Comparison of ENCODE assay signal across 8 cellular contexts in genomic region chr3:184812845-184813157, GRCh38. TPM values are rescaled to one million over a fixed set of nuclear protein-coding genes. Genes with fewer than 3 reads are reported as not detected.
DNase-seq lines count a peak whose midpoint lies in the region; ATAC-seq and TF ChIP-seq lines count a peak whose summit lies in the region.

No MANE protein-coding gene starts in this region.

- DNase-seq in activated naive CD4-positive, alpha-beta T cell treated with anti-CD3 and anti-CD28 coated beads, Interleukin-2, amount 10 ng/mL, durations not matched to agents 7 days and 5 days: no peak
- DNase-seq in activated naive CD4-positive, alpha-beta T cell (lab: John Stamatoyannopoulos, UW): no peak
- DNase-seq in astrocyte of the spinal cord (ENCODE audit: low read depth, low spot score): no peak
- no peak for DNase-seq in memory B cell (ENCODE audit: low spot score in 2 of 2)
- no peak for DNase-seq in upper lobe of right lung
- no peak for DNase-seq in DMS53 treated with DMSO at 0.1 percent for 48 hours (lab: John Stamatoyannopoulos, UW; ENCODE audit: unreplicated experiment)
- DNase-seq in putamen (ENCODE audit: low spot score): no peak

- H3K4me1 ChIP-seq in upper lobe of right lung: peaks cover 12% of the 10 kb centered on the region

- H3K4me3 ChIP-seq in astrocyte of the spinal cord (ENCODE audit: low read depth, low read length): peak overlapping the region; percentile 83
- peak overlapping the region; percentile 88 for H3K4me3 ChIP-seq in upper lobe of right lung

- intact Hi-C loops in upper lobe of right lung (cut with DNase I): no loop called here

- H3K36me3 ChIP-seq in upper lobe of right lung: no peaks in the 10 kb centered on the region

- H3K4me3 Mint-ChIP-seq in activated naive CD4-positive, alpha-beta T cell treated with anti-CD3 and anti-CD28 coated beads, Interleukin-2, amount 10 ng/mL, durations not matched to agents 7 days and 5 days: peak overlapping the region; percentile 91
- peak overlapping the region; percentile 86 for H3K4me3 Mint-ChIP-seq in memory B cell

- CTCF ChIA-PET in activated naive CD4-positive, alpha-beta T cell treated with anti-CD3 and anti-CD28 coated beads, Interleukin-2, amount 10 ng/mL, durations not matched to agents 7 days and 5 days (lab: Charles Lee): interaction anchor here (6.5 kb wide), 1 partner anchor 10 kb away, joined by 47 read pairs; no protein-coding TSS in a partner anchor

- H3K9me3 Mint-ChIP-seq in activated naive CD4-positive, alpha-beta T cell treated with anti-CD3 and anti-CD28 coated beads, Interleukin-2, amount 10 ng/mL, durations not matched to agents 7 days and 5 days: no peaks in the 10 kb centered on the region
- no peaks in the 10 kb centered on the region for H3K9me3 Mint-ChIP-seq in memory B cell

- peaks cover 65% of the 10 kb centered on the region for H3K4me1 Mint-ChIP-seq in activated naive CD4-positive, alpha-beta T cell treated with anti-CD3 and anti-CD28 coated beads, Interleukin-2, amount 10 ng/mL, durations not matched to agents 7 days and 5 days
- peaks cover 26% of the 10 kb centered on the region for H3K4me1 Mint-ChIP-seq in memory B cell

- TF ChIP-seq CTCF in astrocyte of the spinal cord (IDR thresholded peaks at IDR 0.05; ENCODE audit: low read depth, low read length): no peak
- no peak for TF ChIP-seq CTCF in upper lobe of right lung (IDR thresholded peaks at IDR 0.05)

- in situ Hi-C loops in astrocyte of the spinal cord (cut with HindIII; ENCODE audit: low sequenced_read_pairs): no loop called here

- no peaks in the 10 kb centered on the region for H3K9me3 ChIP-seq in upper lobe of right lung

- H3K27me3 ChIP-seq in upper lobe of right lung: no peaks in the 10 kb centered on the region

- peak overlapping the region; percentile 94 for H3K27ac Mint-ChIP-seq in activated naive CD4-positive, alpha-beta T cell treated with anti-CD3 and anti-CD28 coated beads, Interleukin-2, amount 10 ng/mL, durations not matched to agents 7 days and 5 days
- H3K27ac Mint-ChIP-seq in memory B cell: no peak overlapping the region

- peaks cover 8% of the 10 kb centered on the region for H3K27me3 Mint-ChIP-seq in activated naive CD4-positive, alpha-beta T cell treated with anti-CD3 and anti-CD28 coated beads, Interleukin-2, amount 10 ng/mL, durations not matched to agents 7 days and 5 days
- no peaks in the 10 kb centered on the region for H3K27me3 Mint-ChIP-seq in memory B cell

- ATAC-seq in memory B cell (ENCODE audit: low read depth) (no peak), upper lobe of right lung (no peak), HG02571 (IDR thresholded peaks at IDR 0.05; ENCODE audit: unreplicated experiment) (no peak)

- H3K36me3 Mint-ChIP-seq in activated naive CD4-positive, alpha-beta T cell treated with anti-CD3 and anti-CD28 coated beads, Interleukin-2, amount 10 ng/mL, durations not matched to agents 7 days and 5 days: peaks cover 27% of the 10 kb centered on the region
- H3K36me3 Mint-ChIP-seq in memory B cell: peaks cover 9% of the 10 kb centered on the region

- H3K27ac ChIP-seq in upper lobe of right lung: peak overlapping the region; percentile 84

RNA-seq across cellular contexts. Expression of gene VPS8, which starts 0.8 kb away (rescaled TPM):
- total RNA-seq in upper lobe of right lung: 62.9 TPM
